Comparison of ENCODE assay signal across 20 cellular contexts in the genomic region with DNA sequence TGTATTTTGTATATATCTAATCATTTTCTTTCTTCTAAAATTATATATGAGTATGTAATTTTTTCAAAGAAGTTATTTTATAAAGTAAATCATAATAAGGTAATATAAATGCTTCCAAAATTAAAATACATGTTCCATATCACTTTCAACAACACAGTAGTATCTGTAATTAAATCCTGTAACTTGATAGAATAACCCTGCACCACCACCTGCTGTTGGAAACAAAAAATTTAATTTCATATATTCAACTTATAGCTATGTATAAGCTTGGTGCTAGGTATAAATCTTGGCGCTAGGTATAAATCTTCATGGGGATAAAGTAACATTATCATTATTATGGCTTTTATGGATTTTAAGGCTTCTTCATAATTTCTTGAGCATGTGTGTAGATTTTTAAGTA.
A peak's percentile ranks its signal among the peaks of the same experiment; 100 is the strongest.
DNase-seq lines count a peak whose midpoint lies in the region; ATAC-seq, FAIRE-seq and TF ChIP-seq lines count a peak whose summit lies in the region.
"Had no signal": no experiment of that assay in that cellular context is flagged by ENCODE, and none has a peak within 500 bp of the region (broad histone marks: within the 10 kb centered on the region; RNA-seq: fewer than 3 reads in every experiment).

No MANE protein-coding gene starts in this region.

- H3K36me3 ChIP-seq in left ventricle myocardium inferior, result no peaks in the 10 kb centered on the region
- no peaks in the 10 kb centered on the region for H3K36me3 ChIP-seq in PC-3 (ENCODE audit: low read depth, low read length)
- H3K36me3 ChIP-seq: brain microvascular endothelial cell, neural progenitor cell, right lobe of liver, thyroid gland had no signal

- no peak overlapping the region for H3K4me3 ChIP-seq in left ventricle myocardium inferior
- no peak overlapping the region for H3K4me3 ChIP-seq in PC-3 (ENCODE audit: low read length)
- H3K4me3 ChIP-seq in fibroblast of pulmonary artery (replicated peaks; ENCODE audit: low read depth, low read length), result no peak overlapping the region
- H3K4me3 ChIP-seq: GM23248, neural progenitor cell, PC-9, right lobe of liver, thyroid gland had no signal

- no peak overlapping the region for H3K9ac ChIP-seq in PC-3 (ENCODE audit: low read length)
- H3K9ac ChIP-seq: GM23248, neural progenitor cell had no signal

- no peaks in the 10 kb centered on the region for H4K20me1 ChIP-seq in PC-3 (ENCODE audit: low read length)

- H3K9me3 ChIP-seq in left ventricle myocardium inferior (replicated peaks), result no peaks in the 10 kb centered on the region
- H3K9me3 ChIP-seq in PC-3 (ENCODE audit: low read length), result no peaks in the 10 kb centered on the region
- H3K9me3 ChIP-seq: right lobe of liver, thyroid gland had no signal

- H3K27ac ChIP-seq in left ventricle myocardium inferior (replicated peaks) (no peak overlapping the region), PC-3 (ENCODE audit: low read length) (no peak overlapping the region)
- H3K27ac ChIP-seq: brain microvascular endothelial cell, GM23248, neural progenitor cell, PC-9, right lobe of liver, thyroid gland had no signal

- no peak for TF ChIP-seq POLR2A in H54 (IDR thresholded peaks at IDR 0.05; ENCODE audit: low read depth, low read length)

- no peaks in the 10 kb centered on the region for H3K9me2 ChIP-seq in PC-3 (replicated peaks; ENCODE audit: low read length)

- H3K27me3 ChIP-seq in left ventricle myocardium inferior (ENCODE audit: low read depth) (no peaks in the 10 kb centered on the region), PC-3 (ENCODE audit: low read length) (no peaks in the 10 kb centered on the region)
- H3K27me3 ChIP-seq: brain microvascular endothelial cell, neural progenitor cell, right lobe of liver, thyroid gland had no signal

- TF ChIP-seq CTCF in left ventricle myocardium inferior (IDR thresholded peaks at IDR 0.05; ENCODE audit: borderline replicate concordance) (peak; percentile 30), PC-3 (conservative IDR thresholded peaks at IDR 0.05; ENCODE audit: low read depth, low read length) (no peak; the same call in 1 of the 2 replicates), fibroblast of pulmonary artery (IDR thresholded peaks at IDR 0.05; ENCODE audit: low read length, missing control alignments) (peak; percentile 21)

- no peaks in the 10 kb centered on the region for H3F3A ChIP-seq in PC-3 (ENCODE audit: low read length, unreplicated experiment)

- no peaks in the 10 kb centered on the region for H3K4me1 ChIP-seq in left ventricle myocardium inferior
- H3K4me1 ChIP-seq in PC-3 (ENCODE audit: insufficient read depth, low read length), result peaks cover 5% of the 10 kb centered on the region; the same call in 1 of the 2 replicates
- H3K4me1 ChIP-seq: neural progenitor cell, right lobe of liver, thyroid gland had no signal

- no peak overlapping the region for H2AFZ ChIP-seq in PC-3 (ENCODE audit: low read length)
- H2AFZ ChIP-seq: GM23248, neural progenitor cell, PC-9 had no signal

- CTCF ChIA-PET in PC-3 (lab: Charles Lee), result interaction anchor here (0.6 to 1.0 kb wide), 3 partner anchors 156 to 373 kb away, joined by 3 to 4 read pairs (median 4); no protein-coding TSS in a partner anchor

- no peak for ATAC-seq in PC-3
- no peak for ATAC-seq in GM19328 (IDR thresholded peaks at IDR 0.05; ENCODE audit: unreplicated experiment)
- ATAC-seq: right lobe of liver had no signal

- POLR2A ChIA-PET in PC-3 (lab: Charles Lee; ENCODE audit: unreplicated experiment), result no interaction called here

- H3K4me2 ChIP-seq in PC-3 (ENCODE audit: low read length), result no peak overlapping the region
- H3K4me2 ChIP-seq: neural progenitor cell, PC-9 had no signal

- DNase-seq in left ventricle myocardium inferior (no peak), cardiac septum (ENCODE audit: low spot score) (no peak), PC-3 (peak; percentile 30), fibroblast of pulmonary artery (ENCODE audit: low read depth) (peak; percentile 60), urothelium cell line (ENCODE audit: low spot score) (no peak), inferior parietal cortex (ENCODE audit: extremely low spot score) (no peak), H54 (ENCODE audit: insufficient read length, low spot score) (no peak)
- DNase-seq: activated B cell treated with CpG ODN at 0.5 μM for 24 hours; activated naive CD4-positive, alpha-beta T cell treated with Interleukin-2 at 50 U/mL for 16 hours; brain microvascular endothelial cell; effector CD8-positive, alpha-beta T cell; GM23248; MV-4-11; PC-9; right lobe of liver; stimulated activated CD4-positive, alpha-beta T cell treated with anti-CD3 and anti-CD28 coated beads, Interleukin-2, amount 100 ng/mL, for 48 hours; stimulated activated CD8-positive, alpha-beta memory T cell treated with anti-CD3 and anti-CD28 coated beads, Interleukin-4, amount 100 ng/mL, for 48 hours; thyroid gland had no signal

- FAIRE-seq in urothelium cell line (lab: Jason Lieb, UNC) (no peak), H54 (lab: Jason Lieb, UNC) (no peak)

- no TSS peak for BruUV-seq in PC-3 (replicated peaks; lab: Mats Ljungman, UMichigan)

- intact Hi-C loops in left ventricle myocardium inferior (cut with micrococcal nuclease) (loop anchor here (10.0 kb wide), 1 partner anchor 358 kb away; no protein-coding TSS in a partner anchor), cardiac septum (cut with DNase I) (no loop called here), PC-3 (cut with micrococcal nuclease) (loop anchor here (1.0 kb wide), 1 partner anchor 373 kb away; no protein-coding TSS in a partner anchor)

- no peaks in the 10 kb centered on the region for H3K79me2 ChIP-seq in PC-3 (ENCODE audit: low read length)

Comparison
In these comparisons a context has a peak if more than half of its experiments do, and no peak if none do; other contexts are left out.
1. DNase-seq: peak in PC-3 (single experiment) and fibroblast of pulmonary artery (single experiment); none in left ventricle myocardium inferior (single experiment), cardiac septum (single experiment), urothelium cell line (single experiment), inferior parietal cortex (single experiment) and H54 (single experiment).